8 cellular contexts compared by ENCODE assay signal in the genomic region with DNA sequence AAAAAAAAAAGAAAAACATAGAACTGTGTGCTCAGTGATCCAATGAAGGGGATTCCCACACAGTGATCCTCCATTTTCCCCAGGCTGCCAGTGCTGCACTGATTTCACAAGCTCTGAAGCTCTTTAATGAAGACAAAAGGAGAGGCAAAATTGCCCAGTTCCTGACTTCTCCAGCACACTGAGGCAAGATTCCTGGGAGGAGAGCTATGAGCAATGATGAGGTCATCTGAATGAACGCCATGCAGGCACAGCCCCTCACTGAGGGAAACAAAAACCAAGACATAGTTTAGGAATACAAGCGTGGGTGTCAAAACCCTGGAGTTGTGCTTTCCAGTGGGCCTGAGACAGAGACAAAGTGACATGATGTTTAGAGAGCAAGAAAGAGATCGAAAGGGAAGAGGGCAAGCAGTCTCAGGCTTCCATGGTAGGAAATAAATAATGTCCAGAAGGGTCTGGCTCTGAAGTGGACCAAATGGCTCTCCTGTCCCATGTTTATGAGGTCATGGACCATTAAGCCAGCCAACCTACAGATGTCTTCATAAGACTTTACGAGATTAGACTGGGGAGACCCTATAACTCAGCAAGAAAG. TPM values are rescaled to one million over a fixed set of nuclear protein-coding genes. Genes with fewer than 3 reads are reported as not detected.
DNase-seq lines count a peak whose midpoint lies in the region; ATAC-seq and TF ChIP-seq lines count a peak whose summit lies in the region.

No MANE protein-coding gene starts in this region.

- H3K27me3 Mint-ChIP-seq in neural progenitor cell (ENCODE audit: insufficient read depth, low read depth): no peaks in the 10 kb centered on the region
- H3K27me3 Mint-ChIP-seq in activated T-helper 1 cell treated with anti-CD3 and anti-CD28 coated beads, Interleukin-12 subunit alpha, Interleukin-12 subunit beta, Interleukin-2, Interleukin-4 antibody, amounts not matched to agents 30 ng/mL and 10 ng/mL and 1 ng/mL, durations not matched to agents 14 hours and 24 hours and 36 hours (ENCODE audit: insufficient read depth): no peaks in the 10 kb centered on the region

- H3F3A ChIP-seq in neural progenitor cell (ENCODE audit: low read depth): peaks cover 39% of the 10 kb centered on the region

- no peak overlapping the region for H3K9ac ChIP-seq in OCI-LY3 (ENCODE audit: low read length)
- H3K9ac ChIP-seq in neural progenitor cell: no peak overlapping the region

- H3K4me2 ChIP-seq in OCI-LY3 (ENCODE audit: low read length) (peak overlapping the region; percentile 11; the same call in 1 of the 2 replicates), neural progenitor cell (no peak overlapping the region)

- no peaks in the 10 kb centered on the region for H3K9me3 Mint-ChIP-seq in neural progenitor cell
- H3K9me3 Mint-ChIP-seq in activated T-helper 1 cell treated with anti-CD3 and anti-CD28 coated beads, Interleukin-12 subunit alpha, Interleukin-12 subunit beta, Interleukin-2, Interleukin-4 antibody, amounts not matched to agents 30 ng/mL and 10 ng/mL and 1 ng/mL, durations not matched to agents 14 hours and 24 hours and 36 hours: no peaks in the 10 kb centered on the region

- DNase-seq in AG08396 (ENCODE audit: low spot score) (peak; percentile 86), epithelial cell of proximal tubule (ENCODE audit: low read depth) (peak; percentile 97), neural progenitor cell (ENCODE audit: low spot score) (no peak)
- DNase-seq in stimulated activated CD4-positive, alpha-beta T cell treated with anti-CD3 and anti-CD28 coated beads, Interleukin-12 subunit alpha, Interleukin-12 subunit beta, amount 100 ng/mL, for 4 hours: no peak
- no peak for DNase-seq in activated T-helper 1 cell treated with anti-CD3 and anti-CD28 coated beads, Interleukin-12 subunit alpha, Interleukin-12 subunit beta, Interleukin-2, Interleukin-4 antibody, amounts not matched to agents 30 ng/mL and 10 ng/mL and 1 ng/mL, durations not matched to agents 14 hours and 24 hours and 36 hours (ENCODE audit: low spot score)
- no peak for DNase-seq in activated naive CD4-positive, alpha-beta T cell treated with anti-CD3 and anti-CD28 coated beads, Interleukin-2, amount 50 U/mL, for 16 hours

- H3K79me2 ChIP-seq in OCI-LY3 (ENCODE audit: low read length) (no peaks in the 10 kb centered on the region), neural progenitor cell (ENCODE audit: low read depth) (no peaks in the 10 kb centered on the region)

- peaks cover 19% of the 10 kb centered on the region for H3K36me3 ChIP-seq in OCI-LY3 (replicated peaks; ENCODE audit: low read depth, low read length)
- no peaks in the 10 kb centered on the region for H3K36me3 ChIP-seq in neural progenitor cell

- H3K9me3 ChIP-seq in OCI-LY3 (ENCODE audit: insufficient read depth, low read length): no peaks in the 10 kb centered on the region
- no peaks in the 10 kb centered on the region for H3K9me3 ChIP-seq in neural progenitor cell (ENCODE audit: low read depth)

- no peak for ATAC-seq in HG03175 (IDR thresholded peaks at IDR 0.05; ENCODE audit: unreplicated experiment)

- H3K4me3 ChIP-seq in OCI-LY3 (ENCODE audit: low read length): no peak overlapping the region
- no peak overlapping the region for H3K4me3 ChIP-seq in epithelial cell of proximal tubule (ENCODE audit: low read depth, low read length)
- no peak overlapping the region for H3K4me3 ChIP-seq in neural progenitor cell

- H3K27ac ChIP-seq in OCI-LY3 (ENCODE audit: low read length): no peak overlapping the region
- no peak overlapping the region for H3K27ac ChIP-seq in neural progenitor cell

- peak overlapping the region; percentile 64 for H3K27ac Mint-ChIP-seq in neural progenitor cell
- no peak overlapping the region for H3K27ac Mint-ChIP-seq in activated T-helper 1 cell treated with anti-CD3 and anti-CD28 coated beads, Interleukin-12 subunit alpha, Interleukin-12 subunit beta, Interleukin-2, Interleukin-4 antibody, amounts not matched to agents 30 ng/mL and 10 ng/mL and 1 ng/mL, durations not matched to agents 14 hours and 24 hours and 36 hours

- H3K36me3 Mint-ChIP-seq in neural progenitor cell: peaks cover 22% of the 10 kb centered on the region
- H3K36me3 Mint-ChIP-seq in activated T-helper 1 cell treated with anti-CD3 and anti-CD28 coated beads, Interleukin-12 subunit alpha, Interleukin-12 subunit beta, Interleukin-2, Interleukin-4 antibody, amounts not matched to agents 30 ng/mL and 10 ng/mL and 1 ng/mL, durations not matched to agents 14 hours and 24 hours and 36 hours (ENCODE audit: low read depth): peaks cover 13% of the 10 kb centered on the region

- no peak overlapping the region for H3K4me3 Mint-ChIP-seq in neural progenitor cell
- no peak overlapping the region for H3K4me3 Mint-ChIP-seq in activated T-helper 1 cell treated with anti-CD3 and anti-CD28 coated beads, Interleukin-12 subunit alpha, Interleukin-12 subunit beta, Interleukin-2, Interleukin-4 antibody, amounts not matched to agents 30 ng/mL and 10 ng/mL and 1 ng/mL, durations not matched to agents 14 hours and 24 hours and 36 hours

- no peaks in the 10 kb centered on the region for H4K20me1 ChIP-seq in OCI-LY3 (ENCODE audit: insufficient read depth, low read length)
- H4K20me1 ChIP-seq in neural progenitor cell (ENCODE audit: low read depth): peaks cover 10% of the 10 kb centered on the region

- H3K4me1 Mint-ChIP-seq in neural progenitor cell: peaks cover 29% of the 10 kb centered on the region
- H3K4me1 Mint-ChIP-seq in activated T-helper 1 cell treated with anti-CD3 and anti-CD28 coated beads, Interleukin-12 subunit alpha, Interleukin-12 subunit beta, Interleukin-2, Interleukin-4 antibody, amounts not matched to agents 30 ng/mL and 10 ng/mL and 1 ng/mL, durations not matched to agents 14 hours and 24 hours and 36 hours (ENCODE audit: low read depth): peaks cover 7% of the 10 kb centered on the region

- H2AFZ ChIP-seq in OCI-LY3 (ENCODE audit: low read depth, low read length) (no peak overlapping the region), neural progenitor cell (replicated peaks) (no peak overlapping the region)

- no peak for TF ChIP-seq CTCF in OCI-LY3 (IDR thresholded peaks at IDR 0.05; ENCODE audit: low read depth, low read length)
- TF ChIP-seq CTCF in epithelial cell of proximal tubule (conservative IDR thresholded peaks at IDR 0.05; ENCODE audit: low read depth, low read length): no peak
- no peak for TF ChIP-seq CTCF in neural progenitor cell (IDR thresholded peaks at IDR 0.05)

- H3K27me3 ChIP-seq in OCI-LY3 (ENCODE audit: low read depth, low read length) (no peaks in the 10 kb centered on the region), neural progenitor cell (no peaks in the 10 kb centered on the region)

- H3K4me1 ChIP-seq in OCI-LY3 (ENCODE audit: low read length) (peaks cover 10% of the 10 kb centered on the region), neural progenitor cell (no peaks in the 10 kb centered on the region)

- intact Hi-C loops in activated T-helper 1 cell treated with anti-CD3 and anti-CD28 coated beads, Interleukin-12 subunit alpha, Interleukin-12 subunit beta, Interleukin-2, Interleukin-4 antibody, amounts not matched to agents 30 ng/mL and 10 ng/mL and 1 ng/mL, durations not matched to agents 14 hours and 24 hours and 36 hours (cut with micrococcal nuclease): no loop called here

RNA-seq across cellular contexts. Expression of a gene that starts 40.9 kb away (rescaled TPM):
- total RNA-seq in epithelial cell of proximal tubule: 44.6 and 48.0 TPM in 2 replicates
- 42.9 and 49.4 TPM in 2 replicates for total RNA-seq in neural progenitor cell (ENCODE audit: low replicate concordance)
- total RNA-seq in activated T-helper 1 cell treated with anti-CD3 and anti-CD28 coated beads, Interleukin-12 subunit alpha, Interleukin-12 subunit beta, Interleukin-2, Interleukin-4 antibody, amounts not matched to agents 30 ng/mL and 10 ng/mL and 1 ng/mL, durations not matched to agents 14 hours and 24 hours and 36 hours: 28.6 and 29.6 TPM in 2 replicates

RNA-seq across cellular contexts. Expression of a gene that starts 50.2 kb away (rescaled TPM):
- total RNA-seq in epithelial cell of proximal tubule: 61.5 and 67.3 TPM in 2 replicates
- 232 and 288 TPM in 2 replicates for total RNA-seq in neural progenitor cell (ENCODE audit: low replicate concordance)
- 99.8 and 106 TPM in 2 replicates for total RNA-seq in activated T-helper 1 cell treated with anti-CD3 and anti-CD28 coated beads, Interleukin-12 subunit alpha, Interleukin-12 subunit beta, Interleukin-2, Interleukin-4 antibody, amounts not matched to agents 30 ng/mL and 10 ng/mL and 1 ng/mL, durations not matched to agents 14 hours and 24 hours and 36 hours

RNA-seq across cellular contexts. Expression of a gene that starts 50.8 kb away (rescaled TPM):
- total RNA-seq in epithelial cell of proximal tubule (941 and 1,064 TPM in 2 replicates), neural progenitor cell (ENCODE audit: low replicate concordance) (1,779 and 2,341 TPM in 2 replicates)
- 1,740 and 1,765 TPM in 2 replicates for total RNA-seq in activated T-helper 1 cell treated with anti-CD3 and anti-CD28 coated beads, Interleukin-12 subunit alpha, Interleukin-12 subunit beta, Interleukin-2, Interleukin-4 antibody, amounts not matched to agents 30 ng/mL and 10 ng/mL and 1 ng/mL, durations not matched to agents 14 hours and 24 hours and 36 hours

Comparison
In these comparisons a context has a peak if more than half of its experiments do, and no peak if none do; other contexts are left out.
1. DNase-seq: peak in AG08396 (single experiment) and epithelial cell of proximal tubule (single experiment); none in neural progenitor cell (single experiment), stimulated activated CD4-positive, alpha-beta T cell treated with anti-CD3 and anti-CD28 coated beads, Interleukin-12 subunit alpha, Interleukin-12 subunit beta, amount 100 ng/mL, for 4 hours (single experiment), activated T-helper 1 cell treated with anti-CD3 and anti-CD28 coated beads, Interleukin-12 subunit alpha, Interleukin-12 subunit beta, Interleukin-2, Interleukin-4 antibody, amounts not matched to agents 30 ng/mL and 10 ng/mL and 1 ng/mL, durations not matched to agents 14 hours and 24 hours and 36 hours (single experiment) and activated naive CD4-positive, alpha-beta T cell treated with anti-CD3 and anti-CD28 coated beads, Interleukin-2, amount 50 U/mL, for 16 hours (single experiment).